Comparison of ENCODE assay signal across 10 cellular contexts in genomic region chr1:22048351-22049192, GRCh38. TPM values are rescaled to one million over a fixed set of nuclear protein-coding genes. Genes with fewer than 3 reads are reported as not detected.
DNase-seq lines count a peak whose midpoint lies in the region; ATAC-seq and TF ChIP-seq lines count a peak whose summit lies in the region.
"Had no signal": no experiment of that assay in that cellular context is flagged by ENCODE, and none has a peak within 500 bp of the region (broad histone marks: within the 10 kb centered on the region; RNA-seq: fewer than 3 reads in every experiment).

No MANE protein-coding gene starts in this region.

- peak overlapping the region; percentile 87 for H3K27ac Mint-ChIP-seq in activated naive CD8-positive, alpha-beta T cell treated with anti-CD3 and anti-CD28 coated beads for 36 hours
- H3K27ac Mint-ChIP-seq in glutamatergic neuron (ENCODE audit: unreplicated experiment), result no peak overlapping the region

- H2BK120ac ChIP-seq in neuronal stem cell (ENCODE audit: low read depth, low read length), result no peak overlapping the region

- H3K4me3 ChIP-seq in neuronal stem cell (ENCODE audit: low read length in 2 of 2), result no peak overlapping the region

- no peak for TF ChIP-seq CTCF in glutamatergic neuron (IDR thresholded peaks at IDR 0.05; ENCODE audit: partially characterized antibody, unreplicated experiment)

- no peak overlapping the region for H2AK5ac ChIP-seq in neuronal stem cell (ENCODE audit: low read depth, low read length)

- no peaks in the 10 kb centered on the region for H3K9me3 ChIP-seq in neuronal stem cell (replicated peaks in 1 of 2; ENCODE audit: control insufficient read depth in 2 of 2, insufficient read depth in 1 of 2, low read depth in 1 of 2, low read length in 2 of 2)

- H3K27ac ChIP-seq in neuronal stem cell (replicated peaks; ENCODE audit: low read length), result no peak overlapping the region

- H3K9ac ChIP-seq in neuronal stem cell (ENCODE audit: low read depth, low read length, poor library complexity), result no peak overlapping the region

- no peak overlapping the region for H2BK15ac ChIP-seq in neuronal stem cell (ENCODE audit: low read length)

- H3K18ac ChIP-seq in neuronal stem cell (ENCODE audit: low read length), result no peak overlapping the region

- no peak overlapping the region for H4K91ac ChIP-seq in neuronal stem cell (ENCODE audit: low read depth, low read length, poor library complexity)

- H3K4me2 ChIP-seq in neuronal stem cell (ENCODE audit: insufficient read depth, low read length, poor library complexity, severe bottlenecking), result no peak overlapping the region

- H3K36me3 ChIP-seq in neuronal stem cell (replicated peaks in 1 of 2; ENCODE audit: control insufficient read depth in 2 of 2, insufficient read depth in 2 of 2, low read length in 2 of 2), result no peaks in the 10 kb centered on the region

- H3K14ac ChIP-seq in neuronal stem cell (ENCODE audit: low read length), result no peak overlapping the region

- peaks cover 38% of the 10 kb centered on the region for H3K4me1 Mint-ChIP-seq in activated naive CD8-positive, alpha-beta T cell treated with anti-CD3 and anti-CD28 coated beads for 36 hours
- no peaks in the 10 kb centered on the region for H3K4me1 Mint-ChIP-seq in glutamatergic neuron (ENCODE audit: low read depth, unreplicated experiment)

- H3K27me3 Mint-ChIP-seq in activated naive CD8-positive, alpha-beta T cell treated with anti-CD3 and anti-CD28 coated beads for 36 hours, result no peaks in the 10 kb centered on the region
- H3K27me3 Mint-ChIP-seq in glutamatergic neuron (ENCODE audit: unreplicated experiment), result peaks cover 5% of the 10 kb centered on the region

- no peaks in the 10 kb centered on the region for H3K79me1 ChIP-seq in neuronal stem cell (ENCODE audit: low read depth, low read length)

- WGBS in neuronal stem cell (ENCODE audit: extremely low coverage in 2 of 2, insufficient read length in 2 of 2, insufficient replicate concordance in 1 of 2), 2 donors, result no CpG with 5 or more reads among the region's 8 CpGs

- H3K23ac ChIP-seq in neuronal stem cell (ENCODE audit: low read depth, low read length, poor library complexity), result no peak overlapping the region

- no peak overlapping the region for H2BK12ac ChIP-seq in neuronal stem cell (ENCODE audit: low read length)

- peak; percentile 24 for DNase-seq in Daoy (ENCODE audit: low read depth)
- DNase-seq in M059J (ENCODE audit: low read depth), result peak; percentile 73
- peak; percentile 48 for DNase-seq in activated naive CD8-positive, alpha-beta T cell treated with anti-CD3 and anti-CD28 coated beads for 36 hours
- no peak for DNase-seq in neuronal stem cell (ENCODE audit: low spot score)
- DNase-seq in glutamatergic neuron, result no peak
- no peak for DNase-seq in NCI-H1105 treated with DMSO at 0.1 percent for 48 hours (lab: John Stamatoyannopoulos, UW)
- DNase-seq in cerebellar cortex (ENCODE audit: low spot score), result no peak
- DNase-seq: NCI-H748 treated with DMSO at 0.1 percent for 48 hours had no signal

- H3K9me3 Mint-ChIP-seq in activated naive CD8-positive, alpha-beta T cell treated with anti-CD3 and anti-CD28 coated beads for 36 hours, result peaks cover 4% of the 10 kb centered on the region
- peaks cover 11% of the 10 kb centered on the region for H3K9me3 Mint-ChIP-seq in glutamatergic neuron (ENCODE audit: unreplicated experiment)

- peaks cover 7% of the 10 kb centered on the region for H3K36me3 Mint-ChIP-seq in activated naive CD8-positive, alpha-beta T cell treated with anti-CD3 and anti-CD28 coated beads for 36 hours
- no peaks in the 10 kb centered on the region for H3K36me3 Mint-ChIP-seq in glutamatergic neuron (ENCODE audit: unreplicated experiment)

- H2AFZ ChIP-seq in neuronal stem cell (ENCODE audit: low read length), result peak overlapping the region; percentile 45

- H4K8ac ChIP-seq in neuronal stem cell (ENCODE audit: low read depth, low read length), result no peak overlapping the region

- no peak for ATAC-seq in HG02973 (IDR thresholded peaks at IDR 0.05; ENCODE audit: unreplicated experiment)
- ATAC-seq: sciatic nerve had no signal

- H2BK5ac ChIP-seq in neuronal stem cell (ENCODE audit: low read length), result no peak overlapping the region

- H3K4me3 Mint-ChIP-seq in activated naive CD8-positive, alpha-beta T cell treated with anti-CD3 and anti-CD28 coated beads for 36 hours, result peak overlapping the region; percentile 35
- no peak overlapping the region for H3K4me3 Mint-ChIP-seq in glutamatergic neuron (ENCODE audit: unreplicated experiment)

- no peaks in the 10 kb centered on the region for H3K27me3 ChIP-seq in neuronal stem cell (ENCODE audit: control insufficient read depth in 3 of 3, insufficient read depth in 3 of 3, low read depth in 1 of 3, low read length in 3 of 3)

- no peak overlapping the region for H3K4ac ChIP-seq in neuronal stem cell (ENCODE audit: low read length)

- peaks cover 0 to 2% of the 10 kb centered on the region in 2 donors for H3K4me1 ChIP-seq in neuronal stem cell (ENCODE audit: control insufficient read depth in 2 of 2, insufficient read depth in 1 of 2, low read depth in 1 of 2, low read length in 2 of 2)

RNA-seq across cellular contexts. Expression of gene CDC42, which starts 3.9 kb away (rescaled TPM):
- total RNA-seq in Daoy (2014; rRNA removed; shearing (Covaris generic)), result 404 and 424 TPM in 2 replicates
- 550 and 578 TPM in 2 replicates for total RNA-seq in M059J (2014; rRNA removed; shearing (Covaris generic))
- 100 to 1,000 TPM; 301 to 302 TPM for total RNA-seq in activated naive CD8-positive, alpha-beta T cell treated with anti-CD3 and anti-CD28 coated beads for 36 hours
- polyA plus RNA-seq in neuronal stem cell (2013, experiment 1 of 2), result 207 TPM
- polyA plus RNA-seq in neuronal stem cell (2013, experiment 2 of 2), result 210 TPM
- 283 TPM for total RNA-seq in glutamatergic neuron (ENCODE audit: unreplicated experiment)

RNA-seq across cellular contexts. Expression of gene CELA3A, which starts 47.1 kb away (rescaled TPM):
- total RNA-seq in Daoy (2014; rRNA removed; shearing (Covaris generic)), result not detected in 2 replicates
- not detected in 2 replicates for total RNA-seq in M059J (2014; rRNA removed; shearing (Covaris generic))
- not detected for total RNA-seq in activated naive CD8-positive, alpha-beta T cell treated with anti-CD3 and anti-CD28 coated beads for 36 hours
- not detected for polyA plus RNA-seq in neuronal stem cell (2013, experiment 1 of 2)
- polyA plus RNA-seq in neuronal stem cell (2013, experiment 2 of 2), result not detected
- not detected for total RNA-seq in glutamatergic neuron (ENCODE audit: unreplicated experiment)

Comparison
In these comparisons a context has a peak if more than half of its experiments do, and no peak if none do; other contexts are left out.
1. DNase-seq: peak in Daoy (single experiment), M059J (single experiment) and activated naive CD8-positive, alpha-beta T cell treated with anti-CD3 and anti-CD28 coated beads for 36 hours (single experiment); none in neuronal stem cell (single experiment), glutamatergic neuron (single experiment), NCI-H1105 treated with DMSO at 0.1 percent for 48 hours (single experiment) and cerebellar cortex (single experiment).